In genomic region chr17:2013220-2013993, GRCh38 we compare ENCODE assay signal across 8 cellular contexts. TPM values are rescaled to one million over a fixed set of nuclear protein-coding genes. Genes with fewer than 3 reads are reported as not detected.
DNase-seq lines count a peak whose midpoint lies in the region; ATAC-seq and TF ChIP-seq lines count a peak whose summit lies in the region.
"Not testable (repeated sequence)": the region's sequence is repeated elsewhere in the genome, so short reads cannot be mapped to it uniquely, and the experiment has no call there.
"Had no signal": no experiment of that assay in that cellular context is flagged by ENCODE, and none has a peak within 500 bp of the region (broad histone marks: within the 10 kb centered on the region; RNA-seq: fewer than 3 reads in every experiment).

No MANE protein-coding gene starts in this region.

- H3K27ac Mint-ChIP-seq in IgD-negative memory B cell (peak overlapping the region in 2 of 3 donors; percentile 46 to 93), osteocyte (ENCODE audit: unreplicated experiment) (peak overlapping the region; percentile 94)

- intact Hi-C loops in breast epithelium (cut with DNase I; ENCODE audit: low total_unique reads), result loop anchor here (5.0 kb wide), 1 partner anchor 616 kb away; no protein-coding TSS in a partner anchor
- intact Hi-C loops in left lung (cut with DNase I), result not testable (repeated sequence)

- peak; percentile 76 for DNase-seq in RPMI7951 (ENCODE audit: low read depth)
- DNase-seq in breast epithelium (ENCODE audit: low spot score in 2 of 2); left lung; osteocyte (ENCODE audit: extremely low spot score, unreplicated experiment); thoracic aorta (ENCODE audit: low spot score): not testable (repeated sequence)

- not testable (repeated sequence) for H3K36me3 ChIP-seq in breast epithelium, left lung, thoracic aorta

- H3K4me1 ChIP-seq in breast epithelium, result not testable (repeated sequence)
- H3K4me1 ChIP-seq in left lung, result peaks cover 8 to 13% of the 10 kb centered on the region in 2 donors
- H3K4me1 ChIP-seq in thoracic aorta (ENCODE audit: control insufficient read depth in 1 of 2, low read depth in 2 of 2), result peaks cover 34 to 53% of the 10 kb centered on the region in 2 donors

- not testable (repeated sequence) for H3K9me3 ChIP-seq in breast epithelium, left lung, thoracic aorta

- peak; percentile 48 for ATAC-seq in left lung
- not testable (repeated sequence) for ATAC-seq in thoracic aorta (ENCODE audit: insufficient number of reproducible peaks, low FRiP score, low read depth)

- peaks cover 27% of the 10 kb centered on the region for H3K27me3 Mint-ChIP-seq in IgD-negative memory B cell
- peaks cover 15% of the 10 kb centered on the region for H3K27me3 Mint-ChIP-seq in osteocyte (ENCODE audit: unreplicated experiment)

- not testable (repeated sequence) for H3K36me3 Mint-ChIP-seq in IgD-negative memory B cell; osteocyte (ENCODE audit: unreplicated experiment)

- H3K9me3 Mint-ChIP-seq in IgD-negative memory B cell; osteocyte (ENCODE audit: unreplicated experiment): not testable (repeated sequence)

- not testable (repeated sequence) for H3K27me3 ChIP-seq in breast epithelium; left lung; thoracic aorta (replicated peaks; ENCODE audit: insufficient read depth)

- not testable (repeated sequence) for TF ChIP-seq CTCF in C4-2B (conservative IDR thresholded peaks at IDR 0.05); breast epithelium (IDR thresholded peaks at IDR 0.05); left lung (IDR thresholded peaks at IDR 0.05); osteocyte (IDR thresholded peaks at IDR 0.05); thoracic aorta (IDR thresholded peaks at IDR 0.05)

- TF ChIP-seq POLR2A in breast epithelium (IDR thresholded peaks at IDR 0.05), result not testable (repeated sequence)

- peak overlapping the region in 1 of 3 donors; percentile 15 for H3K4me3 ChIP-seq in breast epithelium
- H3K4me3 ChIP-seq in left lung, thoracic aorta: not testable (repeated sequence)

- not testable (repeated sequence) for H3K4me1 Mint-ChIP-seq in IgD-negative memory B cell
- peaks cover 53% of the 10 kb centered on the region for H3K4me1 Mint-ChIP-seq in osteocyte (ENCODE audit: unreplicated experiment)

- peak overlapping the region; percentile 87 for H3K27ac ChIP-seq in C4-2B
- H3K27ac ChIP-seq in breast epithelium, result peak overlapping the region; percentile 83 to 86
- not testable (repeated sequence) for H3K27ac ChIP-seq in left lung
- peak overlapping the region; percentile 77 to 80 for H3K27ac ChIP-seq in thoracic aorta

- H3K4me3 Mint-ChIP-seq in IgD-negative memory B cell; osteocyte (ENCODE audit: unreplicated experiment): not testable (repeated sequence)

RNA-seq across cellular contexts. Expression of gene RTN4RL1, which starts 11.7 kb away (rescaled TPM):
- 0.44 TPM for polyA plus RNA-seq in IgD-negative memory B cell
- 7.6 and 8.8 TPM in 2 replicates for total RNA-seq in RPMI7951 (2014; rRNA removed; shearing (Covaris generic))
- total RNA-seq in breast epithelium (10 to 100 TPM in 2 of 3 donors, 1 to 10 TPM in 1; 3.8 to 19.6 (median 14.1) TPM), left lung (1 to 10 TPM; 2.7 to 5.1 TPM), osteocyte (3.7 and 3.8 TPM in 2 replicates), thoracic aorta (1 to 10 TPM; 5.4 to 8.0 TPM)
- polyA plus RNA-seq: GM23248 had no signal

RNA-seq across cellular contexts. Expression of gene DPH1, which starts 16.5 kb away (rescaled TPM):
- polyA plus RNA-seq in IgD-negative memory B cell, result 34.4 TPM
- total RNA-seq in RPMI7951 (2014; rRNA removed; shearing (Covaris generic)), result 12.1 and 16.3 TPM in 2 replicates
- total RNA-seq in breast epithelium (10 to 100 TPM; 28.3 to 66.6 (median 55.7) TPM), left lung (10 to 100 TPM; 30.7 to 36.0 TPM), osteocyte (57.3 and 59.0 TPM in 2 replicates), thoracic aorta (10 to 100 TPM; 46.0 to 61.1 TPM)

RNA-seq across cellular contexts. Expression of gene OVCA2, which starts 28.4 kb away (rescaled TPM):
- 62.5 TPM for polyA plus RNA-seq in IgD-negative memory B cell
- total RNA-seq in RPMI7951 (2014; rRNA removed; shearing (Covaris generic)), result 67.5 and 69.9 TPM in 2 replicates
- total RNA-seq in breast epithelium (10 to 100 TPM; 24.3 to 35.4 (median 32.5) TPM), left lung (10 to 100 TPM; 26.1 to 28.7 TPM), osteocyte (33.2 and 35.9 TPM in 2 replicates), thoracic aorta (10 to 100 TPM; 44.1 to 46.6 TPM)

RNA-seq across cellular contexts. Expression of gene HIC1, which starts 41.5 kb away (rescaled TPM):
- polyA plus RNA-seq in IgD-negative memory B cell, result 0.88 TPM
- total RNA-seq in RPMI7951 (2014; rRNA removed; shearing (Covaris generic)), result 4.6 and 14.2 TPM in 2 replicates
- total RNA-seq in breast epithelium (10 to 100 TPM; 12.6 to 16.4 (median 12.7) TPM), left lung (10 to 100 TPM; 25.5 to 28.2 TPM), osteocyte (3.3 and 3.7 TPM in 2 replicates), thoracic aorta (10 to 100 TPM; 38.3 to 53.9 TPM)
